In the genomic region with DNA sequence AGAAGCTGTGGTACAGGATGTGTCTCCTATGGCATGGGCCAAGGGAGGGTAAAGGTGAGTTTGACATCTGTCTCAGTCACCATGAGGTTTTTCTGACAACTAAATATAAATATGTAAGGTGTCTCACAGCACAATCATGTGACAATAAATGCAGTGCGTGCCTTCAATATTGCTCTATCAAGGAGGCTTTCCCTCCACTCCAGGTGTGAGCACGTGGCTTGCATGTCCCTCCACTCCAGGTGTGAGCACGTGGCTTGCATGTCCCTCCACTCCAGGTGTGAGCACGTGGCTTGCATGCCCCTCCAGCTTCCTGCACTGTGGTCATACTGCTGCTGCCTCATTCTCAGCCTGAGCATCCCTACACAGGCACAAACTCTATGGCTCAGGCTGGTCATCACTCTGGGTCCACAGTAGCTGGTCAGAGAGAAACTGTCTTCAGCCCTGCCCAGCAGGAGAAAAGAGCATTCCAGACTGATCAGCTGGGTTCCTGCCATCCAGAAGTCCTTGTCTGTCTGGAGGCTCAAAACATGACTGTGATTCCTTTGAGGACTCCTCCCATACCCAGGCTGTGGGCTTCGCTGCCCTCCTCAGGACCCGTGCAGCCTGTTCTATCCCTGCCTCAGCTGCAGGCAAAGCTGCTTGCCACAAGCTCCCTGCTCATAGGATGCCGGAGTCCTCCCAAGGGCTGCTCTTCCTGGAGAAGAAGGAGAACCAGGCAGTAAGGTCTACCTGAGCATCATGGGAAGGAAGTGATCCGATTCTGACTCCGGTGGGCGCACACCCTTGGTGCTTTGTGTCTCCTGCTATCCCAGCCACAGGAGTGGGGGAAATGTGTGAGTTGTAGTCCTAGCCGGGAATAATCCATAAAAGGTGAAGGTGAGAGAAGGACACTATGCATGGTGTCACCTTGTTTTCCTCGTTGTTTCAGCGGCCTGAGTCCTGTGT, we compare ENCODE assay signal across 1 cellular context.
TF ChIP-seq lines count a peak whose summit lies in the region.

No MANE protein-coding gene starts in this region.

TF ChIP-seq in K562, 482 proteins besides CTCF, POLR2A, EP300 and RAD21 (continued from another document and continues in another):
- TF ChIP-seq, protein P1, sequence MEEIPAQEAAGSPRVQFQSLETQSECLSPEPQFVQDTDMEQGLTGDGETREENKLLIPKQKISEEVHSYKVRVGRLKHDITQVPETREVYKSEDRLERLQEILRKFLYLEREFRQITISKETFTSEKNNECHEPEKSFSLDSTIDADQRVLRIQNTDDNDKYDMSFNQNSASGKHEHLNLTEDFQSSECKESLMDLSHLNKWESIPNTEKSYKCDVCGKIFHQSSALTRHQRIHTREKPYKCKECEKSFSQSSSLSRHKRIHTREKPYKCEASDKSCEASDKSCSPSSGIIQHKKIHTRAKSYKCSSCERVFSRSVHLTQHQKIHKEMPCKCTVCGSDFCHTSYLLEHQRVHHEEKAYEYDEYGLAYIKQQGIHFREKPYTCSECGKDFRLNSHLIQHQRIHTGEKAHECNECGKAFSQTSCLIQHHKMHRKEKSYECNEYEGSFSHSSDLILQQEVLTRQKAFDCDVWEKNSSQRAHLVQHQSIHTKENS (CRISPR knock-in tag; IDR thresholded peaks at IDR 0.05) = no peak
- TF ChIP-seq U2AF2 (optimal IDR thresholded peaks at IDR 0.05; ENCODE audit: low read depth, low read length) (no peak), RFX1 (IDR thresholded peaks at IDR 0.05) (no peak), ETS2 (tag; IDR thresholded peaks at IDR 0.05; ENCODE audit: borderline replicate concordance, poor library complexity, severe bottlenecking) (no peak), CHD1 (IDR thresholded peaks at IDR 0.05; ENCODE audit: low read length) (peak; percentile 21), ZNF707 (CRISPR knock-in tag; conservative IDR thresholded peaks at IDR 0.05) (peak; percentile 9; the same call in 1 of the 2 replicates), MYC (IDR thresholded peaks at IDR 0.05; ENCODE audit: low read depth, low read length) (peak; percentile 6; the same call in 1 of the 2 replicates), MYC (CRISPR knock-in tag; IDR thresholded peaks at IDR 0.05; ENCODE audit: borderline replicate concordance, low read depth) (peak; percentile 76; the same call in 1 of the 2 replicates), RBM14 (IDR thresholded peaks at IDR 0.05; ENCODE audit: borderline replicate concordance, insufficient read depth, low read depth, low read length) (no peak), EZH2 (IDR thresholded peaks at IDR 0.05; ENCODE audit: borderline replicate concordance, low read depth, low read length) (no peak), ZFP30 (CRISPR knock-in tag; IDR thresholded peaks at IDR 0.05; ENCODE audit: borderline replicate concordance) (no peak), ZNF212 (CRISPR knock-in tag; IDR thresholded peaks at IDR 0.05) (no peak), PHTF2 (CRISPR knock-in tag; IDR thresholded peaks at IDR 0.05) (no peak), SMARCE1 (IDR thresholded peaks at IDR 0.05) (no peak), EWSR1 (IDR thresholded peaks at IDR 0.05; ENCODE audit: borderline replicate concordance, low read depth, partially characterized antibody) (no peak), ZBTB7A (IDR thresholded peaks at IDR 0.05; ENCODE audit: borderline replicate concordance, control insufficient read depth, low read depth, low read length) (no peak), CAMTA2 (CRISPR knock-in tag; conservative IDR thresholded peaks at IDR 0.05) (no peak)
- TF ChIP-seq, protein P2, sequence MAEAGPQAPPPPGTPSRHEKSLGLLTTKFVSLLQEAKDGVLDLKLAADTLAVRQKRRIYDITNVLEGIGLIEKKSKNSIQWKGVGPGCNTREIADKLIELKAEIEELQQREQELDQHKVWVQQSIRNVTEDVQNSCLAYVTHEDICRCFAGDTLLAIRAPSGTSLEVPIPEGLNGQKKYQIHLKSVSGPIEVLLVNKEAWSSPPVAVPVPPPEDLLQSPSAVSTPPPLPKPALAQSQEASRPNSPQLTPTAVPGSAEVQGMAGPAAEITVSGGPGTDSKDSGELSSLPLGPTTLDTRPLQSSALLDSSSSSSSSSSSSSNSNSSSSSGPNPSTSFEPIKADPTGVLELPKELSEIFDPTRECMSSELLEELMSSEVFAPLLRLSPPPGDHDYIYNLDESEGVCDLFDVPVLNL (CRISPR knock-in tag; IDR thresholded peaks at IDR 0.05; ENCODE audit: low read depth) = peak; percentile 88
- TF ChIP-seq, protein P3, sequence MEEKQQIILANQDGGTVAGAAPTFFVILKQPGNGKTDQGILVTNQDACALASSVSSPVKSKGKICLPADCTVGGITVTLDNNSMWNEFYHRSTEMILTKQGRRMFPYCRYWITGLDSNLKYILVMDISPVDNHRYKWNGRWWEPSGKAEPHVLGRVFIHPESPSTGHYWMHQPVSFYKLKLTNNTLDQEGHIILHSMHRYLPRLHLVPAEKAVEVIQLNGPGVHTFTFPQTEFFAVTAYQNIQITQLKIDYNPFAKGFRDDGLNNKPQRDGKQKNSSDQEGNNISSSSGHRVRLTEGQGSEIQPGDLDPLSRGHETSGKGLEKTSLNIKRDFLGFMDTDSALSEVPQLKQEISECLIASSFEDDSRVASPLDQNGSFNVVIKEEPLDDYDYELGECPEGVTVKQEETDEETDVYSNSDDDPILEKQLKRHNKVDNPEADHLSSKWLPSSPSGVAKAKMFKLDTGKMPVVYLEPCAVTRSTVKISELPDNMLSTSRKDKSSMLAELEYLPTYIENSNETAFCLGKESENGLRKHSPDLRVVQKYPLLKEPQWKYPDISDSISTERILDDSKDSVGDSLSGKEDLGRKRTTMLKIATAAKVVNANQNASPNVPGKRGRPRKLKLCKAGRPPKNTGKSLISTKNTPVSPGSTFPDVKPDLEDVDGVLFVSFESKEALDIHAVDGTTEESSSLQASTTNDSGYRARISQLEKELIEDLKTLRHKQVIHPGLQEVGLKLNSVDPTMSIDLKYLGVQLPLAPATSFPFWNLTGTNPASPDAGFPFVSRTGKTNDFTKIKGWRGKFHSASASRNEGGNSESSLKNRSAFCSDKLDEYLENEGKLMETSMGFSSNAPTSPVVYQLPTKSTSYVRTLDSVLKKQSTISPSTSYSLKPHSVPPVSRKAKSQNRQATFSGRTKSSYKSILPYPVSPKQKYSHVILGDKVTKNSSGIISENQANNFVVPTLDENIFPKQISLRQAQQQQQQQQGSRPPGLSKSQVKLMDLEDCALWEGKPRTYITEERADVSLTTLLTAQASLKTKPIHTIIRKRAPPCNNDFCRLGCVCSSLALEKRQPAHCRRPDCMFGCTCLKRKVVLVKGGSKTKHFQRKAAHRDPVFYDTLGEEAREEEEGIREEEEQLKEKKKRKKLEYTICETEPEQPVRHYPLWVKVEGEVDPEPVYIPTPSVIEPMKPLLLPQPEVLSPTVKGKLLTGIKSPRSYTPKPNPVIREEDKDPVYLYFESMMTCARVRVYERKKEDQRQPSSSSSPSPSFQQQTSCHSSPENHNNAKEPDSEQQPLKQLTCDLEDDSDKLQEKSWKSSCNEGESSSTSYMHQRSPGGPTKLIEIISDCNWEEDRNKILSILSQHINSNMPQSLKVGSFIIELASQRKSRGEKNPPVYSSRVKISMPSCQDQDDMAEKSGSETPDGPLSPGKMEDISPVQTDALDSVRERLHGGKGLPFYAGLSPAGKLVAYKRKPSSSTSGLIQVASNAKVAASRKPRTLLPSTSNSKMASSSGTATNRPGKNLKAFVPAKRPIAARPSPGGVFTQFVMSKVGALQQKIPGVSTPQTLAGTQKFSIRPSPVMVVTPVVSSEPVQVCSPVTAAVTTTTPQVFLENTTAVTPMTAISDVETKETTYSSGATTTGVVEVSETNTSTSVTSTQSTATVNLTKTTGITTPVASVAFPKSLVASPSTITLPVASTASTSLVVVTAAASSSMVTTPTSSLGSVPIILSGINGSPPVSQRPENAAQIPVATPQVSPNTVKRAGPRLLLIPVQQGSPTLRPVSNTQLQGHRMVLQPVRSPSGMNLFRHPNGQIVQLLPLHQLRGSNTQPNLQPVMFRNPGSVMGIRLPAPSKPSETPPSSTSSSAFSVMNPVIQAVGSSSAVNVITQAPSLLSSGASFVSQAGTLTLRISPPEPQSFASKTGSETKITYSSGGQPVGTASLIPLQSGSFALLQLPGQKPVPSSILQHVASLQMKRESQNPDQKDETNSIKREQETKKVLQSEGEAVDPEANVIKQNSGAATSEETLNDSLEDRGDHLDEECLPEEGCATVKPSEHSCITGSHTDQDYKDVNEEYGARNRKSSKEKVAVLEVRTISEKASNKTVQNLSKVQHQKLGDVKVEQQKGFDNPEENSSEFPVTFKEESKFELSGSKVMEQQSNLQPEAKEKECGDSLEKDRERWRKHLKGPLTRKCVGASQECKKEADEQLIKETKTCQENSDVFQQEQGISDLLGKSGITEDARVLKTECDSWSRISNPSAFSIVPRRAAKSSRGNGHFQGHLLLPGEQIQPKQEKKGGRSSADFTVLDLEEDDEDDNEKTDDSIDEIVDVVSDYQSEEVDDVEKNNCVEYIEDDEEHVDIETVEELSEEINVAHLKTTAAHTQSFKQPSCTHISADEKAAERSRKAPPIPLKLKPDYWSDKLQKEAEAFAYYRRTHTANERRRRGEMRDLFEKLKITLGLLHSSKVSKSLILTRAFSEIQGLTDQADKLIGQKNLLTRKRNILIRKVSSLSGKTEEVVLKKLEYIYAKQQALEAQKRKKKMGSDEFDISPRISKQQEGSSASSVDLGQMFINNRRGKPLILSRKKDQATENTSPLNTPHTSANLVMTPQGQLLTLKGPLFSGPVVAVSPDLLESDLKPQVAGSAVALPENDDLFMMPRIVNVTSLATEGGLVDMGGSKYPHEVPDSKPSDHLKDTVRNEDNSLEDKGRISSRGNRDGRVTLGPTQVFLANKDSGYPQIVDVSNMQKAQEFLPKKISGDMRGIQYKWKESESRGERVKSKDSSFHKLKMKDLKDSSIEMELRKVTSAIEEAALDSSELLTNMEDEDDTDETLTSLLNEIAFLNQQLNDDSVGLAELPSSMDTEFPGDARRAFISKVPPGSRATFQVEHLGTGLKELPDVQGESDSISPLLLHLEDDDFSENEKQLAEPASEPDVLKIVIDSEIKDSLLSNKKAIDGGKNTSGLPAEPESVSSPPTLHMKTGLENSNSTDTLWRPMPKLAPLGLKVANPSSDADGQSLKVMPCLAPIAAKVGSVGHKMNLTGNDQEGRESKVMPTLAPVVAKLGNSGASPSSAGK (IDR thresholded peaks at IDR 0.05) = peak; percentile 96
- TF ChIP-seq, protein P4, sequence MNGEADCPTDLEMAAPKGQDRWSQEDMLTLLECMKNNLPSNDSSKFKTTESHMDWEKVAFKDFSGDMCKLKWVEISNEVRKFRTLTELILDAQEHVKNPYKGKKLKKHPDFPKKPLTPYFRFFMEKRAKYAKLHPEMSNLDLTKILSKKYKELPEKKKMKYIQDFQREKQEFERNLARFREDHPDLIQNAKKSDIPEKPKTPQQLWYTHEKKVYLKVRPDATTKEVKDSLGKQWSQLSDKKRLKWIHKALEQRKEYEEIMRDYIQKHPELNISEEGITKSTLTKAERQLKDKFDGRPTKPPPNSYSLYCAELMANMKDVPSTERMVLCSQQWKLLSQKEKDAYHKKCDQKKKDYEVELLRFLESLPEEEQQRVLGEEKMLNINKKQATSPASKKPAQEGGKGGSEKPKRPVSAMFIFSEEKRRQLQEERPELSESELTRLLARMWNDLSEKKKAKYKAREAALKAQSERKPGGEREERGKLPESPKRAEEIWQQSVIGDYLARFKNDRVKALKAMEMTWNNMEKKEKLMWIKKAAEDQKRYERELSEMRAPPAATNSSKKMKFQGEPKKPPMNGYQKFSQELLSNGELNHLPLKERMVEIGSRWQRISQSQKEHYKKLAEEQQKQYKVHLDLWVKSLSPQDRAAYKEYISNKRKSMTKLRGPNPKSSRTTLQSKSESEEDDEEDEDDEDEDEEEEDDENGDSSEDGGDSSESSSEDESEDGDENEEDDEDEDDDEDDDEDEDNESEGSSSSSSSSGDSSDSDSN (IDR thresholded peaks at IDR 0.05; ENCODE audit: borderline replicate concordance in 1 of 2, low read depth in 2 of 2, low read length in 2 of 2) = no peak
- TF ChIP-seq, protein P5, sequence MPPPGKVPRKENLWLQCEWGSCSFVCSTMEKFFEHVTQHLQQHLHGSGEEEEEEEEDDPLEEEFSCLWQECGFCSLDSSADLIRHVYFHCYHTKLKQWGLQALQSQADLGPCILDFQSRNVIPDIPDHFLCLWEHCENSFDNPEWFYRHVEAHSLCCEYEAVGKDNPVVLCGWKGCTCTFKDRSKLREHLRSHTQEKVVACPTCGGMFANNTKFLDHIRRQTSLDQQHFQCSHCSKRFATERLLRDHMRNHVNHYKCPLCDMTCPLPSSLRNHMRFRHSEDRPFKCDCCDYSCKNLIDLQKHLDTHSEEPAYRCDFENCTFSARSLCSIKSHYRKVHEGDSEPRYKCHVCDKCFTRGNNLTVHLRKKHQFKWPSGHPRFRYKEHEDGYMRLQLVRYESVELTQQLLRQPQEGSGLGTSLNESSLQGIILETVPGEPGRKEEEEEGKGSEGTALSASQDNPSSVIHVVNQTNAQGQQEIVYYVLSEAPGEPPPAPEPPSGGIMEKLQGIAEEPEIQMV (tag; conservative IDR thresholded peaks at IDR 0.05; ENCODE audit: low read depth) = no peak
- TF ChIP-seq, protein P6, sequence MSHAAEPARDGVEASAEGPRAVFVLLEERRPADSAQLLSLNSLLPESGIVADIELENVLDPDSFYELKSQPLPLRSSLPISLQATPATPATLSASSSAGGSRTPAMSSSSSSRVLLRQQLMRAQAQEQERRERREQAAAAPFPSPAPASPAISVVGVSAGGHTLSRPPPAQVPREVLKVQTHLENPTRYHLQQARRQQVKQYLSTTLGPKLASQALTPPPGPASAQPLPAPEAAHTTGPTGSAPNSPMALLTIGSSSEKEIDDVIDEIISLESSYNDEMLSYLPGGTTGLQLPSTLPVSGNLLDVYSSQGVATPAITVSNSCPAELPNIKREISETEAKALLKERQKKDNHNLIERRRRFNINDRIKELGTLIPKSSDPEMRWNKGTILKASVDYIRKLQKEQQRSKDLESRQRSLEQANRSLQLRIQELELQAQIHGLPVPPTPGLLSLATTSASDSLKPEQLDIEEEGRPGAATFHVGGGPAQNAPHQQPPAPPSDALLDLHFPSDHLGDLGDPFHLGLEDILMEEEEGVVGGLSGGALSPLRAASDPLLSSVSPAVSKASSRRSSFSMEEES (CRISPR knock-in tag; IDR thresholded peaks at IDR 0.05) = peak; percentile 65
- TF ChIP-seq, protein P7, sequence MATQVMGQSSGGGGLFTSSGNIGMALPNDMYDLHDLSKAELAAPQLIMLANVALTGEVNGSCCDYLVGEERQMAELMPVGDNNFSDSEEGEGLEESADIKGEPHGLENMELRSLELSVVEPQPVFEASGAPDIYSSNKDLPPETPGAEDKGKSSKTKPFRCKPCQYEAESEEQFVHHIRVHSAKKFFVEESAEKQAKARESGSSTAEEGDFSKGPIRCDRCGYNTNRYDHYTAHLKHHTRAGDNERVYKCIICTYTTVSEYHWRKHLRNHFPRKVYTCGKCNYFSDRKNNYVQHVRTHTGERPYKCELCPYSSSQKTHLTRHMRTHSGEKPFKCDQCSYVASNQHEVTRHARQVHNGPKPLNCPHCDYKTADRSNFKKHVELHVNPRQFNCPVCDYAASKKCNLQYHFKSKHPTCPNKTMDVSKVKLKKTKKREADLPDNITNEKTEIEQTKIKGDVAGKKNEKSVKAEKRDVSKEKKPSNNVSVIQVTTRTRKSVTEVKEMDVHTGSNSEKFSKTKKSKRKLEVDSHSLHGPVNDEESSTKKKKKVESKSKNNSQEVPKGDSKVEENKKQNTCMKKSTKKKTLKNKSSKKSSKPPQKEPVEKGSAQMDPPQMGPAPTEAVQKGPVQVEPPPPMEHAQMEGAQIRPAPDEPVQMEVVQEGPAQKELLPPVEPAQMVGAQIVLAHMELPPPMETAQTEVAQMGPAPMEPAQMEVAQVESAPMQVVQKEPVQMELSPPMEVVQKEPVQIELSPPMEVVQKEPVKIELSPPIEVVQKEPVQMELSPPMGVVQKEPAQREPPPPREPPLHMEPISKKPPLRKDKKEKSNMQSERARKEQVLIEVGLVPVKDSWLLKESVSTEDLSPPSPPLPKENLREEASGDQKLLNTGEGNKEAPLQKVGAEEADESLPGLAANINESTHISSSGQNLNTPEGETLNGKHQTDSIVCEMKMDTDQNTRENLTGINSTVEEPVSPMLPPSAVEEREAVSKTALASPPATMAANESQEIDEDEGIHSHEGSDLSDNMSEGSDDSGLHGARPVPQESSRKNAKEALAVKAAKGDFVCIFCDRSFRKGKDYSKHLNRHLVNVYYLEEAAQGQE (CRISPR knock-in tag; IDR thresholded peaks at IDR 0.05; ENCODE audit: low read depth) = no peak
